ENCODE assay signal across 7 cellular contexts in genomic region chr2:70141754-70142589, GRCh38. TPM values are rescaled to one million over a fixed set of nuclear protein-coding genes. Genes with fewer than 3 reads are reported as not detected.
A peak's percentile ranks its signal among the peaks of the same experiment; 100 is the strongest.
DNase-seq lines count a peak whose midpoint lies in the region; ATAC-seq and TF ChIP-seq lines count a peak whose summit lies in the region.

No MANE protein-coding gene starts in this region.

- peak; percentile 68 for TF ChIP-seq POLR2A in GM10847 (IDR thresholded peaks at IDR 0.05; ENCODE audit: extremely low read depth, insufficient read length)

- H3K4me1 ChIP-seq in HUES64 (ENCODE audit: insufficient read depth, low read length) (peaks cover 22% of the 10 kb centered on the region), endocrine pancreas (ENCODE audit: control insufficient read depth, insufficient read depth, low read length) (no peaks in the 10 kb centered on the region), mononuclear cell (ENCODE audit: insufficient read depth, low read length) (peaks cover 51% of the 10 kb centered on the region)

- H3K9me3 ChIP-seq in HUES64 (ENCODE audit: insufficient read depth, low read depth, low read length) (no peaks in the 10 kb centered on the region), endocrine pancreas (ENCODE audit: control insufficient read depth, low read length) (no peaks in the 10 kb centered on the region), mononuclear cell (ENCODE audit: low read depth, low read length) (no peaks in the 10 kb centered on the region)

- 3% methylated on average over 75 of the region's 76 CpGs for WGBS in HUES64

- no peak for TF ChIP-seq CTCF in WI38 (IDR thresholded peaks at IDR 0.05; ENCODE audit: low read depth, low read length)

- H3K27me3 ChIP-seq in HUES64 (ENCODE audit: insufficient read depth, low read length) (no peaks in the 10 kb centered on the region), endocrine pancreas (ENCODE audit: control insufficient read depth, insufficient read depth, low read length) (no peaks in the 10 kb centered on the region), mononuclear cell (ENCODE audit: insufficient read depth, low read length) (no peaks in the 10 kb centered on the region)

- DNase-seq in COLO829 (ENCODE audit: low spot score): no peak

- peak overlapping the region; percentile 94 for H3K27ac ChIP-seq in HUES64 (ENCODE audit: low read depth, low read length)

- ATAC-seq in GM21515 (IDR thresholded peaks at IDR 0.05; ENCODE audit: unreplicated experiment): peak; percentile 31

- H3K9ac ChIP-seq in HUES64 (ENCODE audit: low read depth, low read length) (peak overlapping the region; percentile 86), endocrine pancreas (ENCODE audit: control insufficient read depth, insufficient read depth, low read length) (peak overlapping the region; percentile 92)

- H3K4me3 ChIP-seq in HUES64 (ENCODE audit: low read length): peak overlapping the region; percentile 56
- peak overlapping the region; percentile 59 for H3K4me3 ChIP-seq in WI38 (ENCODE audit: low read depth, low read length)
- H3K4me3 ChIP-seq in endocrine pancreas (ENCODE audit: control insufficient read depth, insufficient read depth, low read length): peak overlapping the region; percentile 37
- peak overlapping the region; percentile 50 for H3K4me3 ChIP-seq in mononuclear cell (ENCODE audit: low read length)

- no peaks in the 10 kb centered on the region for H3K36me3 ChIP-seq in HUES64 (ENCODE audit: insufficient read depth, low read length)
- H3K36me3 ChIP-seq in endocrine pancreas (ENCODE audit: control insufficient read depth, insufficient read depth, low read length): no peaks in the 10 kb centered on the region

RNA-seq across cellular contexts. Expression of gene C2orf42, which starts 48.8 kb away (rescaled TPM):
- polyA plus RNA-seq in HUES64 (2013, experiment 1 of 2): 6.0 TPM
- polyA plus RNA-seq in HUES64 (2013, experiment 2 of 2): 6.3 TPM
- total RNA-seq in mononuclear cell: 19.6 TPM

RNA-seq across cellular contexts. Expression of gene PCBP1, which starts 54.7 kb away (rescaled TPM):
- polyA plus RNA-seq in HUES64 (2013, experiment 1 of 2): 369 TPM
- polyA plus RNA-seq in HUES64 (2013, experiment 2 of 2): 368 TPM
- total RNA-seq in mononuclear cell: 91.0 TPM
